31 cellular contexts compared by ENCODE assay signal in genomic region chr9:111375062-111375461, GRCh38. TPM values are rescaled to one million over a fixed set of nuclear protein-coding genes. Genes with fewer than 3 reads are reported as not detected.
"Had no signal": no experiment of that assay in that cellular context is flagged by ENCODE, and none has a peak within 500 bp of the region (broad histone marks: within the 10 kb centered on the region; RNA-seq: fewer than 3 reads in every experiment).

No MANE protein-coding gene starts in this region.

- FAIRE-seq: frontal cortex, islet of Langerhans had no signal

- H3K27me3 Mint-ChIP-seq: activated CD4-positive, alpha-beta memory T cell treated with anti-CD3 and anti-CD28 coated beads for 36 hours; activated CD4-positive, alpha-beta T cell treated with anti-CD3 and anti-CD28 coated beads, Interleukin-2, amount 10 ng/mL, durations not matched to agents 24 days and 14 days; activated naive CD4-positive, alpha-beta T cell treated with anti-CD3 and anti-CD28 coated beads, Interleukin-2, amount 10 ng/mL, durations not matched to agents 7 days and 5 days; activated naive CD8-positive, alpha-beta T cell treated with anti-CD3 and anti-CD28 coated beads, Interleukin-2, amount 10 ng/mL, durations not matched to agents 7 days and 5 days; brain; naive thymus-derived CD4-positive, alpha-beta T cell; stimulated activated memory B cell treated with anti-CD40 and anti-IgM and Interleukin-4, amounts not matched to agents 10 μg/mL and 1 μg/mL and 100 μg/mL, for 72 hours; stimulated activated naive CD8-positive, alpha-beta T cell treated with anti-CD3 and anti-CD28 coated beads, Interleukin-15, amount 100 ng/mL, for 72 hours had no signal

- H3K4me3 ChIP-seq: ascending aorta, esophagus squamous epithelium, psoas muscle, sigmoid colon, smooth muscle cell, thyroid gland, upper lobe of right lung had no signal

- H3K9ac ChIP-seq: parathyroid adenoma had no signal

- H3K27ac Mint-ChIP-seq: activated CD4-positive, alpha-beta memory T cell treated with anti-CD3 and anti-CD28 coated beads for 36 hours; activated CD4-positive, alpha-beta T cell treated with anti-CD3 and anti-CD28 coated beads, Interleukin-2, amount 10 ng/mL, durations not matched to agents 24 days and 14 days; activated naive CD4-positive, alpha-beta T cell treated with anti-CD3 and anti-CD28 coated beads, Interleukin-2, amount 10 ng/mL, durations not matched to agents 7 days and 5 days; activated naive CD8-positive, alpha-beta T cell treated with anti-CD3 and anti-CD28 coated beads, Interleukin-2, amount 10 ng/mL, durations not matched to agents 7 days and 5 days; brain; naive thymus-derived CD4-positive, alpha-beta T cell; stimulated activated memory B cell treated with anti-CD40 and anti-IgM and Interleukin-4, amounts not matched to agents 10 μg/mL and 1 μg/mL and 100 μg/mL, for 72 hours; stimulated activated naive CD8-positive, alpha-beta T cell treated with anti-CD3 and anti-CD28 coated beads, Interleukin-15, amount 100 ng/mL, for 72 hours had no signal

- H3K4me1 Mint-ChIP-seq: activated CD4-positive, alpha-beta T cell treated with anti-CD3 and anti-CD28 coated beads, Interleukin-2, amount 10 ng/mL, durations not matched to agents 24 days and 14 days; activated naive CD4-positive, alpha-beta T cell treated with anti-CD3 and anti-CD28 coated beads, Interleukin-2, amount 10 ng/mL, durations not matched to agents 7 days and 5 days; activated naive CD8-positive, alpha-beta T cell treated with anti-CD3 and anti-CD28 coated beads, Interleukin-2, amount 10 ng/mL, durations not matched to agents 7 days and 5 days; brain; naive thymus-derived CD4-positive, alpha-beta T cell; stimulated activated memory B cell treated with anti-CD40 and anti-IgM and Interleukin-4, amounts not matched to agents 10 μg/mL and 1 μg/mL and 100 μg/mL, for 72 hours; stimulated activated naive CD8-positive, alpha-beta T cell treated with anti-CD3 and anti-CD28 coated beads, Interleukin-15, amount 100 ng/mL, for 72 hours had no signal

- ATAC-seq: left ventricle myocardium superior; naive thymus-derived CD4-positive, alpha-beta T cell; psoas muscle; stimulated activated memory B cell treated with anti-CD40 and anti-IgM and Interleukin-4, amounts not matched to agents 10 μg/mL and 1 μg/mL and 100 μg/mL, for 72 hours; stimulated activated naive CD8-positive, alpha-beta T cell treated with anti-CD3 and anti-CD28 coated beads, Interleukin-15, amount 100 ng/mL, for 72 hours; upper lobe of right lung had no signal

- H3K27me3 ChIP-seq: ascending aorta, esophagus squamous epithelium, sigmoid colon, thyroid gland, upper lobe of right lung had no signal

- H3K9me3 Mint-ChIP-seq: activated CD4-positive, alpha-beta memory T cell treated with anti-CD3 and anti-CD28 coated beads for 36 hours; activated CD4-positive, alpha-beta T cell treated with anti-CD3 and anti-CD28 coated beads, Interleukin-2, amount 10 ng/mL, durations not matched to agents 24 days and 14 days; activated naive CD4-positive, alpha-beta T cell treated with anti-CD3 and anti-CD28 coated beads, Interleukin-2, amount 10 ng/mL, durations not matched to agents 7 days and 5 days; activated naive CD8-positive, alpha-beta T cell treated with anti-CD3 and anti-CD28 coated beads, Interleukin-2, amount 10 ng/mL, durations not matched to agents 7 days and 5 days; brain; naive thymus-derived CD4-positive, alpha-beta T cell; stimulated activated memory B cell treated with anti-CD40 and anti-IgM and Interleukin-4, amounts not matched to agents 10 μg/mL and 1 μg/mL and 100 μg/mL, for 72 hours; stimulated activated naive CD8-positive, alpha-beta T cell treated with anti-CD3 and anti-CD28 coated beads, Interleukin-15, amount 100 ng/mL, for 72 hours had no signal

- H3K4me1 ChIP-seq: ascending aorta, esophagus squamous epithelium, parathyroid adenoma, psoas muscle, sigmoid colon, thyroid gland, upper lobe of right lung had no signal

- H3K79me2 ChIP-seq: parathyroid adenoma had no signal

- H3K27ac ChIP-seq: ascending aorta, esophagus squamous epithelium, parathyroid adenoma, psoas muscle, sigmoid colon, thyroid gland, upper lobe of right lung had no signal

- DNase-seq: activated CD4-positive, alpha-beta memory T cell treated with anti-CD3 and anti-CD28 coated beads for 36 hours; activated CD4-positive, alpha-beta T cell treated with anti-CD3 and anti-CD28 coated beads, Interleukin-2, amount 10 ng/mL, durations not matched to agents 24 days and 14 days; activated CD4-positive, CD25-positive, alpha-beta regulatory T cell treated with anti-CD3 and anti-CD28 coated beads, Interleukin-2, amount 50 U/mL, for 72 hours; activated CD8-positive, alpha-beta memory T cell treated with anti-CD3 and anti-CD28 coated beads, Interleukin-2, amount 50 U/mL, for 4 hours; activated gamma-delta T cell; activated naive CD4-positive, alpha-beta T cell treated with anti-CD3 and anti-CD28 coated beads, Interleukin-2, amount 10 ng/mL, durations not matched to agents 7 days and 5 days; activated naive CD8-positive, alpha-beta T cell treated with anti-CD3 and anti-CD28 coated beads, Interleukin-2, amount 10 ng/mL, durations not matched to agents 7 days and 5 days; activated T-cell treated with anti-CD3 and anti-CD28 coated beads, Interleukin-2, amount 50 U/mL, for 1 hour; caudate nucleus; esophagus squamous epithelium; left ventricle myocardium superior; midbrain; naive thymus-derived CD4-positive, alpha-beta T cell; psoas muscle; sigmoid colon; stimulated activated CD4-positive, alpha-beta T cell treated with anti-CD3 and anti-CD28 coated beads, Interleukin-1b, Interleukin-23, amount 100 ng/mL, for 48 hours; stimulated activated CD4-positive, alpha-beta T cell treated with anti-CD3 and anti-CD28 coated beads, Interleukin-4, amount 100 ng/mL, for 4 hours; stimulated activated CD8-positive, alpha-beta memory T cell treated with anti-CD3 and anti-CD28 coated beads, Interleukin-4, amount 100 ng/mL, for 48 hours; stimulated activated naive CD8-positive, alpha-beta T cell treated with anti-CD3 and anti-CD28 coated beads, Interleukin-15, amount 100 ng/mL, for 72 hours; substantia nigra; T-helper 2 cell; thyroid gland; upper lobe of right lung had no signal

- H3K4me2 ChIP-seq: smooth muscle cell had no signal

- H3K4me3 Mint-ChIP-seq: activated CD4-positive, alpha-beta memory T cell treated with anti-CD3 and anti-CD28 coated beads for 36 hours; activated CD4-positive, alpha-beta T cell treated with anti-CD3 and anti-CD28 coated beads, Interleukin-2, amount 10 ng/mL, durations not matched to agents 24 days and 14 days; activated naive CD4-positive, alpha-beta T cell treated with anti-CD3 and anti-CD28 coated beads, Interleukin-2, amount 10 ng/mL, durations not matched to agents 7 days and 5 days; activated naive CD8-positive, alpha-beta T cell treated with anti-CD3 and anti-CD28 coated beads, Interleukin-2, amount 10 ng/mL, durations not matched to agents 7 days and 5 days; brain; naive thymus-derived CD4-positive, alpha-beta T cell; stimulated activated memory B cell treated with anti-CD40 and anti-IgM and Interleukin-4, amounts not matched to agents 10 μg/mL and 1 μg/mL and 100 μg/mL, for 72 hours; stimulated activated naive CD8-positive, alpha-beta T cell treated with anti-CD3 and anti-CD28 coated beads, Interleukin-15, amount 100 ng/mL, for 72 hours had no signal

- H2AFZ ChIP-seq: parathyroid adenoma had no signal

- H3K9me3 ChIP-seq: ascending aorta, esophagus squamous epithelium, psoas muscle, sigmoid colon, thyroid gland, upper lobe of right lung had no signal

RNA-seq across cellular contexts. Expression of gene OR2K2, which starts 45.0 kb away (rescaled TPM):
- total RNA-seq: activated CD4-positive, alpha-beta memory T cell treated with anti-CD3 and anti-CD28 coated beads for 36 hours; activated CD4-positive, alpha-beta T cell treated with anti-CD3 and anti-CD28 coated beads, Interleukin-2, amount 10 ng/mL, durations not matched to agents 24 days and 14 days; activated CD8-positive, alpha-beta memory T cell treated with anti-CD3 and anti-CD28 coated beads for 36 hours; activated naive CD8-positive, alpha-beta T cell treated with anti-CD3 and anti-CD28 coated beads, Interleukin-2, amount 10 ng/mL, durations not matched to agents 7 days and 5 days; ascending aorta; esophagus squamous epithelium; left ventricle myocardium superior; naive thymus-derived CD4-positive, alpha-beta T cell; sigmoid colon; thyroid gland; upper lobe of right lung had no signal
- polyA plus RNA-seq: naive thymus-derived CD4-positive, alpha-beta T cell; sigmoid colon; smooth muscle cell had no signal
